In genomic region chr5:45796959-45797553, GRCh38 we compare ENCODE assay signal across 1 cellular context.
TF ChIP-seq lines count a peak whose summit lies in the region.

No MANE protein-coding gene starts in this region.

TF ChIP-seq in GM23338, 12 proteins besides CTCF, POLR2A, EP300 and RAD21 (continued from another document):
- TF ChIP-seq, protein P1, sequence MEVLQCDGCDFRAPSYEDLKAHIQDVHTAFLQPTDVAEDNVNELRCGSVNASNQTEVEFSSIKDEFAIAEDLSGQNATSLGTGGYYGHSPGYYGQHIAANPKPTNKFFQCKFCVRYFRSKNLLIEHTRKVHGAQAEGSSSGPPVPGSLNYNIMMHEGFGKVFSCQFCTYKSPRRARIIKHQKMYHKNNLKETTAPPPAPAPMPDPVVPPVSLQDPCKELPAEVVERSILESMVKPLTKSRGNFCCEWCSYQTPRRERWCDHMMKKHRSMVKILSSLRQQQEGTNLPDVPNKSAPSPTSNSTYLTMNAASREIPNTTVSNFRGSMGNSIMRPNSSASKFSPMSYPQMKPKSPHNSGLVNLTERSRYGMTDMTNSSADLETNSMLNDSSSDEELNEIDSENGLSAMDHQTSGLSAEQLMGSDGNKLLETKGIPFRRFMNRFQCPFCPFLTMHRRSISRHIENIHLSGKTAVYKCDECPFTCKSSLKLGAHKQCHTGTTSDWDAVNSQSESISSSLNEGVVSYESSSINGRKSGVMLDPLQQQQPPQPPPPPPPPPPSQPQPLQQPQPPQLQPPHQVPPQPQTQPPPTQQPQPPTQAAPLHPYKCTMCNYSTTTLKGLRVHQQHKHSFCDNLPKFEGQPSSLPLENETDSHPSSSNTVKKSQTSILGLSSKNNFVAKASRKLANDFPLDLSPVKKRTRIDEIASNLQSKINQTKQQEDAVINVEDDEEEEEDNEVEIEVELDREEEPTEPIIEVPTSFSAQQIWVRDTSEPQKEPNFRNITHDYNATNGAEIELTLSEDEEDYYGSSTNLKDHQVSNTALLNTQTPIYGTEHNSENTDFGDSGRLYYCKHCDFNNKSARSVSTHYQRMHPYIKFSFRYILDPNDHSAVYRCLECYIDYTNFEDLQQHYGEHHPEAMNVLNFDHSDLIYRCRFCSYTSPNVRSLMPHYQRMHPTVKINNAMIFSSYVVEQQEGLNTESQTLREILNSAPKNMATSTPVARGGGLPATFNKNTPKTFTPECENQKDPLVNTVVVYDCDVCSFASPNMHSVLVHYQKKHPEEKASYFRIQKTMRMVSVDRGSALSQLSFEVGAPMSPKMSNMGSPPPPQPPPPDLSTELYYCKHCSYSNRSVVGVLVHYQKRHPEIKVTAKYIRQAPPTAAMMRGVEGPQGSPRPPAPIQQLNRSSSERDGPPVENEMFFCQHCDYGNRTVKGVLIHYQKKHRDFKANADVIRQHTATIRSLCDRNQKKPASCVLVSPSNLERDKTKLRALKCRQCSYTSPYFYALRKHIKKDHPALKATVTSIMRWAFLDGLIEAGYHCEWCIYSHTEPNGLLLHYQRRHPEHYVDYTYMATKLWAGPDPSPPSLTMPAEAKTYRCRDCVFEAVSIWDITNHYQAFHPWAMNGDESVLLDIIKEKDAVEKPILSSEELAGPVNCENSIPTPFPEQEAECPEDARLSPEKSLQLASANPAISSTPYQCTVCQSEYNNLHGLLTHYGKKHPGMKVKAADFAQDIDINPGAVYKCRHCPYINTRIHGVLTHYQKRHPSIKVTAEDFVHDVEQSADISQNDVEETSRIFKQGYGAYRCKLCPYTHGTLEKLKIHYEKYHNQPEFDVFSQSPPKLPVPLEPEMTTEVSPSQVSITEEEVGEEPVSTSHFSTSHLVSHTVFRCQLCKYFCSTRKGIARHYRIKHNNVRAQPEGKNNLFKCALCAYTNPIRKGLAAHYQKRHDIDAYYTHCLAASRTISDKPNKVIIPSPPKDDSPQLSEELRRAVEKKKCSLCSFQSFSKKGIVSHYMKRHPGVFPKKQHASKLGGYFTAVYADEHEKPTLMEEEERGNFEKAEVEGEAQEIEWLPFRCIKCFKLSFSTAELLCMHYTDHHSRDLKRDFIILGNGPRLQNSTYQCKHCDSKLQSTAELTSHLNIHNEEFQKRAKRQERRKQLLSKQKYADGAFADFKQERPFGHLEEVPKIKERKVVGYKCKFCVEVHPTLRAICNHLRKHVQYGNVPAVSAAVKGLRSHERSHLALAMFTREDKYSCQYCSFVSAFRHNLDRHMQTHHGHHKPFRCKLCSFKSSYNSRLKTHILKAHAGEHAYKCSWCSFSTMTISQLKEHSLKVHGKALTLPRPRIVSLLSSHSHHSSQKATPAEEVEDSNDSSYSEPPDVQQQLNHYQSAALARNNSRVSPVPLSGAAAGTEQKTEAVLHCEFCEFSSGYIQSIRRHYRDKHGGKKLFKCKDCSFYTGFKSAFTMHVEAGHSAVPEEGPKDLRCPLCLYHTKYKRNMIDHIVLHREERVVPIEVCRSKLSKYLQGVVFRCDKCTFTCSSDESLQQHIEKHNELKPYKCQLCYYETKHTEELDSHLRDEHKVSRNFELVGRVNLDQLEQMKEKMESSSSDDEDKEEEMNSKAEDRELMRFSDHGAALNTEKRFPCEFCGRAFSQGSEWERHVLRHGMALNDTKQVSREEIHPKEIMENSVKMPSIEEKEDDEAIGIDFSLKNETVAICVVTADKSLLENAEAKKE (CRISPR knock-in tag; IDR thresholded peaks at IDR 0.05), result no peak
